28 cellular contexts compared by ENCODE assay signal in genomic region chr20:24617080-24617432, GRCh38.
"Had no signal": no experiment of that assay in that cellular context is flagged by ENCODE, and none has a peak within 500 bp of the region (broad histone marks: within the 10 kb centered on the region; RNA-seq: fewer than 3 reads in every experiment).

No MANE protein-coding gene starts in this region.

- H3K27ac ChIP-seq: ascending aorta, cardiac muscle cell, Peyer's patch, RWPE1, WERI-Rb-1 had no signal

- H3K9me3 ChIP-seq: ascending aorta, Peyer's patch had no signal

- H3K36me3 ChIP-seq: ascending aorta, cardiac muscle cell, Peyer's patch, WERI-Rb-1 had no signal

- H3K4me1 ChIP-seq: ascending aorta, Peyer's patch had no signal

- ATAC-seq: PC-3, Right ventricle myocardium inferior had no signal

- H3K4me3 ChIP-seq: ascending aorta, cardiac muscle cell, Peyer's patch had no signal

- DNase-seq: activated CD4-positive, alpha-beta memory T cell treated with anti-CD3 and anti-CD28 coated beads, Interleukin-2, amount 10 ng/mL, durations not matched to agents 7 days and 5 days; activated CD4-positive, alpha-beta T cell treated with anti-CD3 and anti-CD28 coated beads for 1 hour; activated CD4-positive, alpha-beta T cell treated with anti-CD3 and anti-CD28 coated beads for 48 hours; activated CD4-positive, CD25-positive, alpha-beta regulatory T cell; activated gamma-delta T cell; activated naive CD4-positive, alpha-beta T cell treated with Interleukin-2 at 50 U/mL for 16 hours; activated naive CD8-positive, alpha-beta T cell treated with anti-CD3 and anti-CD28 coated beads, Interleukin-2, amount 10 ng/mL, durations not matched to agents 7 days and 5 days; activated T-cell treated with anti-CD3 and anti-CD28 coated beads, Interleukin-2, amount 50 U/mL, for 24 hours; amygdala; NCI-H1092 treated with DMSO at 0.1 percent for 48 hours; NCI-H146; NCI-H187; NCI-H2029 treated with DMSO at 0.1 percent for 48 hours; NCI-H2107; NCI-H2171; NCI-H510A; NCI-H748 treated with DMSO at 0.1 percent for 48 hours; NK-92 treated with Interleukin-12 subunit alpha and Interleukin-12 subunit beta, amount 100 ng/mL, for 24 hours; PC-3; Peyer's patch; T1000; WERI-Rb-1 had no signal

- H3K27ac Mint-ChIP-seq: activated CD4-positive, alpha-beta memory T cell treated with anti-CD3 and anti-CD28 coated beads, Interleukin-2, amount 10 ng/mL, durations not matched to agents 7 days and 5 days; activated naive CD4-positive, alpha-beta T cell treated with anti-CD3 and anti-CD28 coated beads, Interleukin-2, amount 50 U/mL, for 24 hours; activated naive CD8-positive, alpha-beta T cell treated with anti-CD3 and anti-CD28 coated beads, Interleukin-2, amount 10 ng/mL, durations not matched to agents 7 days and 5 days; activated T-cell treated with anti-CD3 and anti-CD28 coated beads, Interleukin-2, amount 50 U/mL, for 24 hours; activated T-helper 2 cell treated with anti-CD3 and anti-CD28 coated beads, Interferon-gamma antibody, Interleukin-2, Interleukin-4, amounts not matched to agents 10 μg/mL and 5 μg/mL and 100 μg/mL, durations not matched to agents 14 hours and 24 hours and 36 hours had no signal

- H3K9me3 Mint-ChIP-seq: activated CD4-positive, alpha-beta memory T cell treated with anti-CD3 and anti-CD28 coated beads, Interleukin-2, amount 10 ng/mL, durations not matched to agents 7 days and 5 days; activated naive CD4-positive, alpha-beta T cell treated with anti-CD3 and anti-CD28 coated beads, Interleukin-2, amount 50 U/mL, for 24 hours; activated naive CD8-positive, alpha-beta T cell treated with anti-CD3 and anti-CD28 coated beads, Interleukin-2, amount 10 ng/mL, durations not matched to agents 7 days and 5 days; activated T-cell treated with anti-CD3 and anti-CD28 coated beads, Interleukin-2, amount 50 U/mL, for 24 hours; activated T-helper 2 cell treated with anti-CD3 and anti-CD28 coated beads, Interferon-gamma antibody, Interleukin-2, Interleukin-4, amounts not matched to agents 10 μg/mL and 5 μg/mL and 100 μg/mL, durations not matched to agents 14 hours and 24 hours and 36 hours had no signal

- H3K4me1 Mint-ChIP-seq: activated CD4-positive, alpha-beta memory T cell treated with anti-CD3 and anti-CD28 coated beads, Interleukin-2, amount 10 ng/mL, durations not matched to agents 7 days and 5 days; activated naive CD4-positive, alpha-beta T cell treated with anti-CD3 and anti-CD28 coated beads, Interleukin-2, amount 50 U/mL, for 24 hours had no signal

- H3K36me3 Mint-ChIP-seq: activated naive CD4-positive, alpha-beta T cell treated with anti-CD3 and anti-CD28 coated beads, Interleukin-2, amount 50 U/mL, for 24 hours; activated naive CD8-positive, alpha-beta T cell treated with anti-CD3 and anti-CD28 coated beads, Interleukin-2, amount 10 ng/mL, durations not matched to agents 7 days and 5 days had no signal

- H3K27me3 ChIP-seq: ascending aorta, Peyer's patch had no signal

- H3K4me3 Mint-ChIP-seq: activated CD4-positive, alpha-beta memory T cell treated with anti-CD3 and anti-CD28 coated beads, Interleukin-2, amount 10 ng/mL, durations not matched to agents 7 days and 5 days; activated naive CD4-positive, alpha-beta T cell treated with anti-CD3 and anti-CD28 coated beads, Interleukin-2, amount 50 U/mL, for 24 hours; activated naive CD8-positive, alpha-beta T cell treated with anti-CD3 and anti-CD28 coated beads, Interleukin-2, amount 10 ng/mL, durations not matched to agents 7 days and 5 days; activated T-cell treated with anti-CD3 and anti-CD28 coated beads, Interleukin-2, amount 50 U/mL, for 24 hours had no signal
